ENCODE assay signal across 28 cellular contexts in the genomic region with DNA sequence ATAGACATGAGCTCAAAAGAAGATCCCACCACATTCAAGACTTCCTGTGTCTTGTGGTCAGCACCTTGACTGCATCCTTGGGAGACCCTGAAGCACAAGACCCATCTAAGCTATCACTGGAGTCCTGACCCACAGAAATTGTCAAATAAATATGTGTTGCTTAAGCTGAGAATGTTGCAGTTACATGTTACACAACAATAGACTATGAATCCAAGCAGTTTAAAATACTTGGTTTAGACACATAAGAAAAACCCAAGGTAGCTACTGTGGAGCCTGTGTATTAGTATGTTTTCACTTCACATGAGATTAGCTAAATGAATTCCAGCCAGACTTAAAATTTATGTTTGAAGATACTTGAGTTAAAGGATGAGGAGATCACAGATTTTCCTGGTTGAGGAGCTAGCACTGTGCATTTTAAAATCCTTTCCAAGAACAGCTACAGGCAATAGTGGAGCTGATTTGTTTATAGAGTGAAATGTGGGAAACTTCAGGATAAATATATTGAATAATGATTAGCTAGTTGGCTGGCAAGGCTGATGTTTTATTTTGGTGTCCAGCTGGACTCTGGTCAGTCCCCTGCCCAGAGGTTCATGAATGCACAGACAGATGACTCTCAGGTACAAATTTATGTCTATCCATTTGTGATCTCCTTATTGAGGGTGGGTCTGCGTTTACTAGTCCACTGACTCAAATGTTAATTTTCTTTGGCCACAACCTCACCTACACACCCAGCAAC.
"Had no signal": no experiment of that assay in that cellular context is flagged by ENCODE, and none has a peak within 500 bp of the region (broad histone marks: within the 10 kb centered on the region; RNA-seq: fewer than 3 reads in every experiment).

No MANE protein-coding gene starts in this region.

- H3K36me3 ChIP-seq: colonic mucosa, esophagus muscularis mucosa, esophagus squamous epithelium, gastrocnemius medialis, gastroesophageal sphincter, heart left ventricle, heart right ventricle had no signal

- ATAC-seq: effector memory CD8-positive, alpha-beta T cell; esophagus mucosa; foreskin keratinocyte; gastrocnemius medialis; gastroesophageal sphincter; heart left ventricle; heart right ventricle had no signal

- H3K4me1 ChIP-seq: colonic mucosa, esophagus muscularis mucosa, esophagus squamous epithelium, foreskin keratinocyte, gastrocnemius medialis, gastroesophageal sphincter, heart left ventricle, heart right ventricle had no signal

- DNase-seq: colonic mucosa; cortex of kidney; dermis blood vessel endothelial cell; dorsolateral prefrontal cortex; effector CD4-positive, alpha-beta T cell; effector CD8-positive, alpha-beta T cell; effector memory CD4-positive, alpha-beta T cell; effector memory CD8-positive, alpha-beta T cell; endodermal cell; erythroblast; esophagus squamous epithelium; foreskin fibroblast; foreskin keratinocyte; foreskin melanocyte; gastrocnemius medialis; glutamatergic neuron; head of caudate nucleus; heart left ventricle; heart right ventricle had no signal

- H3K27ac ChIP-seq: colonic mucosa, coronary artery, dorsolateral prefrontal cortex, epithelial cell of prostate, esophagus muscularis mucosa, esophagus squamous epithelium, foreskin keratinocyte, gastrocnemius medialis, gastroesophageal sphincter, heart left ventricle, heart right ventricle had no signal

- FAIRE-seq: colon, endometrium, endothelial cell of umbilical vein, frontal cortex had no signal

- H3K4me3 ChIP-seq: colonic mucosa, coronary artery, dorsolateral prefrontal cortex, esophagus muscularis mucosa, esophagus squamous epithelium, gastrocnemius medialis, gastroesophageal sphincter, heart left ventricle, heart right ventricle had no signal

- H3K27me3 ChIP-seq: colonic mucosa, dorsolateral prefrontal cortex, esophagus muscularis mucosa, esophagus squamous epithelium, foreskin keratinocyte, gastrocnemius medialis, gastroesophageal sphincter, heart left ventricle, heart right ventricle had no signal

- H3K9me3 ChIP-seq: colonic mucosa, esophagus muscularis mucosa, esophagus squamous epithelium, gastrocnemius medialis, gastroesophageal sphincter, heart left ventricle had no signal
